ENCODE assay signal across 28 cellular contexts in the genomic region with DNA sequence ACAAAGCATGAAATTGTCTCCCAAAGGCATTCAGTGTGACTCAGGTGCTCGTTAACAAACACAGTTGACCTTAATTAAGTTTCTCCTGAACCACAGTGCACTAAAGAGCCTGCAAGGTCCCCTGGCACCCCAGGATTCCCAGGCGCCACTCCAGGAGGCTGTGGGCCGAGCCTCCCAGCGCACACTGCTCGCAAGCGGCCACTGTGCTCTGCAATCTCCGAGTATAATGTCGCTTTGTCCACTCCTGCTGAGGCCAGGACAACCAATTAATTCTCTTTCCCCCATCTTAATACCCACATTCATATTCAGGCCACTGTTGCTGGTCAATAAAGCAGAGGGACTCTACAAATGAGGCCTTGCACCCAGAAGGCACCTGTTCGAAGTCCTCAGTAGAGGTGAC.
"Had no signal": no experiment of that assay in that cellular context is flagged by ENCODE, and none has a peak within 500 bp of the region (broad histone marks: within the 10 kb centered on the region; RNA-seq: fewer than 3 reads in every experiment).

No MANE protein-coding gene starts in this region.

- H3K27ac ChIP-seq: SJCRH30, SK-N-MC, WERI-Rb-1 had no signal

- H3K4me3 ChIP-seq: SJCRH30, SK-N-MC had no signal

- H3K27ac Mint-ChIP-seq: activated CD4-positive, alpha-beta T cell treated with anti-CD3 and anti-CD28 coated beads, Interleukin-2, amount 10 ng/mL, durations not matched to agents 24 days and 14 days; activated CD8-positive, alpha-beta T cell treated with anti-CD3 and anti-CD28 coated beads for 36 hours; activated naive CD4-positive, alpha-beta T cell treated with anti-CD3 and anti-CD28 coated beads, Interleukin-2, amount 50 U/mL, for 24 hours; activated naive CD8-positive, alpha-beta T cell treated with anti-CD3 and anti-CD28 coated beads, Interleukin-2, amount 10 ng/mL, durations not matched to agents 7 days and 5 days; activated T-cell treated with anti-CD3 and anti-CD28 coated beads, Interleukin-2, amount 50 U/mL, for 72 hours; activated T-helper 2 cell treated with anti-CD3 and anti-CD28 coated beads, Interferon-gamma antibody, Interleukin-2, Interleukin-4, amounts not matched to agents 10 μg/mL and 5 μg/mL and 100 μg/mL, durations not matched to agents 14 hours and 24 hours and 36 hours; brain had no signal

- H3K36me3 ChIP-seq: SJCRH30, WERI-Rb-1 had no signal

- H3K36me3 Mint-ChIP-seq: activated naive CD4-positive, alpha-beta T cell treated with anti-CD3 and anti-CD28 coated beads, Interleukin-2, amount 50 U/mL, for 24 hours had no signal

- ATAC-seq: activated CD8-positive, alpha-beta T cell treated with anti-CD3 and anti-CD28 coated beads for 36 hours; activated T-cell treated with anti-CD3 and anti-CD28 coated beads, Interleukin-2, amount 50 U/mL, for 72 hours; Panc1 had no signal

- H3K27me3 Mint-ChIP-seq: activated CD4-positive, alpha-beta T cell treated with anti-CD3 and anti-CD28 coated beads, Interleukin-2, amount 10 ng/mL, durations not matched to agents 24 days and 14 days; activated CD8-positive, alpha-beta T cell treated with anti-CD3 and anti-CD28 coated beads for 36 hours; activated naive CD4-positive, alpha-beta T cell treated with anti-CD3 and anti-CD28 coated beads, Interleukin-2, amount 50 U/mL, for 24 hours; activated naive CD8-positive, alpha-beta T cell treated with anti-CD3 and anti-CD28 coated beads, Interleukin-2, amount 10 ng/mL, durations not matched to agents 7 days and 5 days had no signal

- DNase-seq: activated CD4-positive, alpha-beta T cell treated with anti-CD3 and anti-CD28 coated beads, Interleukin-2, amount 10 ng/mL, durations not matched to agents 24 days and 14 days; activated CD4-positive, alpha-beta T cell treated with anti-CD3 and anti-CD28 coated beads, Interleukin-2, amount 50 U/mL, for 4 hours; activated CD8-positive, alpha-beta T cell treated with anti-CD3 and anti-CD28 coated beads for 36 hours; activated gamma-delta T cell; activated naive CD4-positive, alpha-beta T cell treated with Interleukin-2 at 50 U/mL for 16 hours; activated naive CD8-positive, alpha-beta T cell treated with anti-CD3 and anti-CD28 coated beads, Interleukin-2, amount 10 ng/mL, durations not matched to agents 7 days and 5 days; activated T-cell treated with anti-CD3 and anti-CD28 coated beads, Interleukin-2, amount 50 U/mL, for 1 hour; activated T-cell treated with anti-CD3 and anti-CD28 coated beads, Interleukin-2, amount 50 U/mL, for 72 hours; cerebellar nuclear complex; NCI-H1105; NCI-H1417 treated with DMSO at 0.1 percent for 48 hours; NCI-H1694; NCI-H1930; NCI-H2081 treated with DMSO at 0.1 percent for 48 hours; NCI-H226; NCI-H446 treated with DMSO at 0.1 percent for 48 hours; NCI-H524; NCI-H69; NCI-H82; SHP77; SJCRH30; T1000; WERI-Rb-1 had no signal

- H3K9me3 ChIP-seq: SJCRH30 had no signal

- H3K27me3 ChIP-seq: SJCRH30 had no signal

- H3K9me3 Mint-ChIP-seq: activated CD4-positive, alpha-beta T cell treated with anti-CD3 and anti-CD28 coated beads, Interleukin-2, amount 10 ng/mL, durations not matched to agents 24 days and 14 days; activated CD8-positive, alpha-beta T cell treated with anti-CD3 and anti-CD28 coated beads for 36 hours; activated naive CD4-positive, alpha-beta T cell treated with anti-CD3 and anti-CD28 coated beads, Interleukin-2, amount 50 U/mL, for 24 hours; activated naive CD8-positive, alpha-beta T cell treated with anti-CD3 and anti-CD28 coated beads, Interleukin-2, amount 10 ng/mL, durations not matched to agents 7 days and 5 days; activated T-cell treated with anti-CD3 and anti-CD28 coated beads, Interleukin-2, amount 50 U/mL, for 72 hours; activated T-helper 2 cell treated with anti-CD3 and anti-CD28 coated beads, Interferon-gamma antibody, Interleukin-2, Interleukin-4, amounts not matched to agents 10 μg/mL and 5 μg/mL and 100 μg/mL, durations not matched to agents 14 hours and 24 hours and 36 hours had no signal

- H3K4me3 Mint-ChIP-seq: activated CD4-positive, alpha-beta T cell treated with anti-CD3 and anti-CD28 coated beads, Interleukin-2, amount 10 ng/mL, durations not matched to agents 24 days and 14 days; activated CD8-positive, alpha-beta T cell treated with anti-CD3 and anti-CD28 coated beads for 36 hours; activated naive CD4-positive, alpha-beta T cell treated with anti-CD3 and anti-CD28 coated beads, Interleukin-2, amount 50 U/mL, for 24 hours; activated naive CD8-positive, alpha-beta T cell treated with anti-CD3 and anti-CD28 coated beads, Interleukin-2, amount 10 ng/mL, durations not matched to agents 7 days and 5 days; activated T-cell treated with anti-CD3 and anti-CD28 coated beads, Interleukin-2, amount 50 U/mL, for 72 hours; brain had no signal
